ENCODE assay signal across 1 cellular context in the genomic region with DNA sequence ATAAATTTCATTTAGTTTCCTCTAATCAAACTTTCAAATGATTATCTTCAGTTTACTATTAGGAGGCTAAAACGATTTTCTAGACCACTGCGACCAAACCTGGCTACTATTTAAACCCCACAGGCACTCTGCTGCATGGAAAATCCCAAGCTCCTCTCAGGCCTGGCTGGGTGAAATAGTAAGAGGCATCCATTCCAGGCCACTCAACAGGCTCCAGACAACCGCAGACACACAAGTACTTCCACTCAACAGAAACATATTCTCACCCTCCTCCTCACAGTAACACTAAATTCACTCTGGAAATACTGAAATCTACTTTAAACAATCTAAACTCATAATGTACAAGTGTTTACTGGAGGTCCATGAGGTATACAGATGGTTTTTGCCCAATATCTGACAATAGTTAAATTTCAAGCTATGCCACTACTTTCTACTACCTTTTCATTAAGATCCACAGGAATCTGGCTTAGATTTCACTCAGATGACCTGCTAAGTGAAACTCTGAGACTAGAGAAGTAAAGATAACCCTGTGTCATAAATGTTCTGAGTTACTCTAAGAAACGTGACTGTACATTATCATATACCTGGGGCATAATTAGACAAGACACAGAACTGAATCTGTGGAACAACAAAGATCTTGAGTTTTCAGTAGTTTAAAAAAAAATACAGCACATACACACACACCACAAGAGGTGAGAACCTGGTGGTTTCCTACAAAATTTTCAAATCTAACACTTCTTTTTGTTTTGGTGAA.
TF ChIP-seq lines count a peak whose summit lies in the region.

No MANE protein-coding gene starts in this region.

TF ChIP-seq in SK-N-SH, 30 proteins besides CTCF, POLR2A, EP300 and RAD21:
- TF ChIP-seq, protein P1, sequence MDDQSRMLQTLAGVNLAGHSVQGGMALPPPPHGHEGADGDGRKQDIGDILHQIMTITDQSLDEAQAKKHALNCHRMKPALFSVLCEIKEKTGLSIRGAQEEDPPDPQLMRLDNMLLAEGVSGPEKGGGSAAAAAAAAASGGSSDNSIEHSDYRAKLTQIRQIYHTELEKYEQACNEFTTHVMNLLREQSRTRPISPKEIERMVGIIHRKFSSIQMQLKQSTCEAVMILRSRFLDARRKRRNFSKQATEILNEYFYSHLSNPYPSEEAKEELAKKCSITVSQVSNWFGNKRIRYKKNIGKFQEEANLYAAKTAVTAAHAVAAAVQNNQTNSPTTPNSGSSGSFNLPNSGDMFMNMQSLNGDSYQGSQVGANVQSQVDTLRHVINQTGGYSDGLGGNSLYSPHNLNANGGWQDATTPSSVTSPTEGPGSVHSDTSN (IDR thresholded peaks at IDR 0.05): peak; percentile 32; the same call in 1 of the 2 replicates
- TF ChIP-seq, protein P2, sequence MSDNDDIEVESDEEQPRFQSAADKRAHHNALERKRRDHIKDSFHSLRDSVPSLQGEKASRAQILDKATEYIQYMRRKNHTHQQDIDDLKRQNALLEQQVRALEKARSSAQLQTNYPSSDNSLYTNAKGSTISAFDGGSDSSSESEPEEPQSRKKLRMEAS (IDR thresholded peaks at IDR 0.05; ENCODE audit: low read depth): no peak
- peak; percentile 73 for TF ChIP-seq TCF12 (IDR thresholded peaks at IDR 0.05)
TF ChIP-seq in SK-N-SH: peak in this region for 2.
